ENCODE assay signal across 16 cellular contexts in genomic region chr20:49247169-49247734, GRCh38. TPM values are rescaled to one million over a fixed set of nuclear protein-coding genes. Genes with fewer than 3 reads are reported as not detected.
DNase-seq lines count a peak whose midpoint lies in the region; ATAC-seq, FAIRE-seq and TF ChIP-seq lines count a peak whose summit lies in the region.
"Had no signal": no experiment of that assay in that cellular context is flagged by ENCODE, and none has a peak within 500 bp of the region (broad histone marks: within the 10 kb centered on the region; RNA-seq: fewer than 3 reads in every experiment).

No MANE protein-coding gene starts in this region.

- H3K4me3 ChIP-seq in left ventricle myocardium inferior = no peak overlapping the region
- H3K4me3 ChIP-seq in heart left ventricle = no peak overlapping the region
- H3K4me3 ChIP-seq in endothelial cell of umbilical vein (replicated peaks in 1 of 3; ENCODE audit: insufficient read depth in 1 of 3, low read depth in 1 of 3, low read length in 3 of 3) = no peak overlapping the region
- H3K4me3 ChIP-seq in osteoblast (ENCODE audit: insufficient read depth, low read length) = no peak overlapping the region
- H3K4me3 ChIP-seq: cardiac muscle cell, heart right ventricle had no signal

- H3K9me1 ChIP-seq in endothelial cell of umbilical vein (replicated peaks; ENCODE audit: control insufficient read depth, extremely low read depth, insufficient read depth, low read length) = no peaks in the 10 kb centered on the region

- no TSS peak for BruUV-seq in endothelial cell of umbilical vein (replicated peaks; lab: Mats Ljungman, UMichigan)

- no peaks in the 10 kb centered on the region for H3K27me3 Mint-ChIP-seq in T-cell
- H3K27me3 Mint-ChIP-seq: IgD-negative memory B cell had no signal

- H3K27me3 ChIP-seq in left ventricle myocardium inferior (ENCODE audit: low read depth) = no peaks in the 10 kb centered on the region
- H3K27me3 ChIP-seq in heart left ventricle = no peaks in the 10 kb centered on the region
- no peaks in the 10 kb centered on the region for H3K27me3 ChIP-seq in endothelial cell of umbilical vein (ENCODE audit: control insufficient read depth in 2 of 2, insufficient read depth in 2 of 2, low read length in 2 of 2)
- H3K27me3 ChIP-seq in osteoblast (ENCODE audit: insufficient read depth, low read length) = no peaks in the 10 kb centered on the region
- H3K27me3 ChIP-seq: cardiac muscle cell, heart right ventricle had no signal

- no peaks in the 10 kb centered on the region for H4K20me1 ChIP-seq in endothelial cell of umbilical vein (replicated peaks; ENCODE audit: control insufficient read depth, extremely low read depth, insufficient read depth, low read length)
- H4K20me1 ChIP-seq in osteoblast (ENCODE audit: insufficient read depth, low read length) = peaks cover 10% of the 10 kb centered on the region

- POLR2A ChIA-PET in T-cell (lab: Charles Lee) = interaction anchor here (0.6 kb wide), 2 partner anchors 24 to 38 kb away, joined by 5 to 9 read pairs; no protein-coding TSS in a partner anchor
- POLR2A ChIA-PET in endothelial cell of umbilical vein (lab: Charles Lee) = no interaction called here

- dilution Hi-C loops in endothelial cell of umbilical vein (cut with MboI; ENCODE audit: extremely low pct_ligation_motif_present, low sequenced_read_pairs) = no loop called here

- no peaks in the 10 kb centered on the region for H3K79me2 ChIP-seq in endothelial cell of umbilical vein (ENCODE audit: control insufficient read depth, insufficient read depth, low read length)
- no peaks in the 10 kb centered on the region for H3K79me2 ChIP-seq in osteoblast (ENCODE audit: insufficient read depth, low read length)

- H3K4me3 Mint-ChIP-seq in T-cell = no peak overlapping the region
- H3K4me3 Mint-ChIP-seq: IgD-negative memory B cell had no signal

- H3K36me3 ChIP-seq in left ventricle myocardium inferior = peaks cover 99% of the 10 kb centered on the region
- H3K36me3 ChIP-seq in heart left ventricle = peaks cover 2 to 100% (median 97%) of the 10 kb centered on the region in 9 donors
- H3K36me3 ChIP-seq in endothelial cell of umbilical vein (ENCODE audit: control insufficient read depth in 2 of 2, extremely low read depth in 1 of 2, insufficient read depth in 2 of 2, low read length in 2 of 2) = peaks cover 27 to 39% of the 10 kb centered on the region in 2 experiments
- H3K36me3 ChIP-seq in osteoblast (ENCODE audit: insufficient read depth, low read length) = peaks cover 84% of the 10 kb centered on the region

- H3K4me1 ChIP-seq in left ventricle myocardium inferior = peaks cover 35% of the 10 kb centered on the region
- H3K4me1 ChIP-seq in heart left ventricle = peaks cover 0 to 27% (median 16%) of the 10 kb centered on the region in 12 donors
- peaks cover 26% of the 10 kb centered on the region for H3K4me1 ChIP-seq in endothelial cell of umbilical vein (ENCODE audit: control insufficient read depth, extremely low read depth, insufficient read depth, low read length)
- no peaks in the 10 kb centered on the region for H3K4me1 ChIP-seq in osteoblast (ENCODE audit: insufficient read depth, low read length)

- H3K9ac ChIP-seq in endothelial cell of umbilical vein (replicated peaks; ENCODE audit: extremely low read depth, insufficient read depth, low read length) = no peak overlapping the region

- intact Hi-C loops in left ventricle myocardium inferior (cut with micrococcal nuclease) (no loop called here), heart left ventricle (cut with DNase I) (no loop called here), endothelial cell of umbilical vein (cut with micrococcal nuclease) (no loop called here)

- H3K4me2 ChIP-seq in endothelial cell of umbilical vein (ENCODE audit: insufficient read depth, low read length) (peak overlapping the region; percentile 19), osteoblast (ENCODE audit: insufficient read depth, low read length) (no peak overlapping the region)

- H3K27ac ChIP-seq in left ventricle myocardium inferior (replicated peaks) (peak overlapping the region; percentile 33), heart left ventricle (no peak overlapping the region), endothelial cell of umbilical vein (ENCODE audit: insufficient read depth, low read depth, low read length) (peak overlapping the region; percentile 53), temporal lobe (ENCODE audit: low read depth, low read length) (peak overlapping the region; percentile 86), osteoblast (ENCODE audit: low read depth, low read length) (no peak overlapping the region)
- H3K27ac ChIP-seq: cardiac muscle cell had no signal

- TF ChIP-seq CTCF in left ventricle myocardium inferior (IDR thresholded peaks at IDR 0.05; ENCODE audit: borderline replicate concordance) = no peak
- no peak for TF ChIP-seq CTCF in heart left ventricle (IDR thresholded peaks at IDR 0.05)
- no peak for TF ChIP-seq CTCF in endothelial cell of umbilical vein (IDR thresholded peaks at IDR 0.05; ENCODE audit: extremely low read depth in 1 of 2, insufficient read depth in 1 of 2, low read depth in 1 of 2, low read length in 2 of 2)
- no peak for TF ChIP-seq CTCF in osteoblast (IDR thresholded peaks at IDR 0.05; ENCODE audit: extremely low read depth, low read depth, low read length)

- ATAC-seq in heart left ventricle = no peak
- ATAC-seq in T-cell (replicated peaks in 1 of 4) = no peak
- ATAC-seq in HG02970 (IDR thresholded peaks at IDR 0.05; ENCODE audit: low FRiP score, unreplicated experiment) = no peak

- no peaks in the 10 kb centered on the region for H3K9me3 Mint-ChIP-seq in T-cell
- H3K9me3 Mint-ChIP-seq: IgD-negative memory B cell had no signal

- H2AFZ ChIP-seq in endothelial cell of umbilical vein (ENCODE audit: low read depth, low read length) (no peak overlapping the region), osteoblast (ENCODE audit: low read length) (no peak overlapping the region)

- TF ChIP-seq POLR2A in heart left ventricle (IDR thresholded peaks at IDR 0.05) (no peak), endothelial cell of umbilical vein (IDR thresholded peaks at IDR 0.05; ENCODE audit: low read depth, low read length) (peak; percentile 7)

- H3K36me3 Mint-ChIP-seq in T-cell = peaks cover 44% of the 10 kb centered on the region
- H3K36me3 Mint-ChIP-seq: IgD-negative memory B cell had no signal

- CTCF ChIA-PET in T-cell (lab: Charles Lee) (no interaction called here), endothelial cell of umbilical vein (lab: Charles Lee) (interaction anchor here (0.9 to 6.4 kb wide), 10 partner anchors 10 to 75 kb away, joined by 3 to 121 read pairs (median 13); partner anchors contain the start of gene ZNFX1)

- FAIRE-seq in endothelial cell of umbilical vein (lab: Jason Lieb, UNC) = no peak

- H3K9me3 ChIP-seq in left ventricle myocardium inferior (replicated peaks) (no peaks in the 10 kb centered on the region), heart left ventricle (no peaks in the 10 kb centered on the region), endothelial cell of umbilical vein (replicated peaks; ENCODE audit: control insufficient read depth, insufficient read depth, low read length) (no peaks in the 10 kb centered on the region), osteoblast (ENCODE audit: low read depth, low read length) (no peaks in the 10 kb centered on the region)
- H3K9me3 ChIP-seq: heart right ventricle had no signal

- 87 to 91% (median 88%) methylated on average over 8 of the region's 8 CpGs for WGBS in heart left ventricle, 4 donors

- peak overlapping the region; percentile 24 to 70 for H3K27ac Mint-ChIP-seq in T-cell

- H3K4me1 Mint-ChIP-seq in T-cell = peaks cover 0 to 11% (median 0%) of the 10 kb centered on the region in 3 donors

- DNase-seq in left ventricle myocardium inferior = no peak
- no peak for DNase-seq in heart left ventricle
- no peak for DNase-seq in T-cell
- no peak for DNase-seq in endothelial cell of umbilical vein (ENCODE audit: low read depth, low spot score)
- no peak for DNase-seq in osteoblast (ENCODE audit: insufficient read length, low spot score, missing footprints)
- DNase-seq in hepatic stellate cell (ENCODE audit: low spot score) = no peak
- DNase-seq: activated CD8-positive, alpha-beta memory T cell treated with anti-CD3 and anti-CD28 coated beads for 24 hours; activated gamma-delta T cell treated with Interleukin-2 at 50 U/mL for 16 hours; effector memory CD4-positive, alpha-beta T cell; heart right ventricle; islet precursor cell; NCI-H187 had no signal

RNA-seq across cellular contexts. Expression of gene DDX27, which starts 28.0 kb away (rescaled TPM):
- total RNA-seq in left ventricle myocardium inferior (14.6 TPM), heart left ventricle (10 to 100 TPM; 12.0 to 18.3 (median 13.4) TPM), T-cell (10 to 100 TPM; 57.7 to 92.3 (median 59.2) TPM), endothelial cell of umbilical vein (25.7 and 26.1 TPM in 2 replicates), temporal lobe (15.7 TPM), osteoblast (33.6 and 34.0 TPM in 2 replicates)
- polyA plus RNA-seq in heart left ventricle (10 to 100 TPM; 13.9 to 34.2 TPM), endothelial cell of umbilical vein (23.1 and 24.0 TPM in 2 replicates)
- polyA plus RNA-seq in endothelial cell of umbilical vein (2011; cell fraction: cytosol; rRNA removed) = 22.6 and 22.7 TPM in 2 replicates
- 36.9 and 40.1 TPM in 2 replicates for polyA plus RNA-seq in endothelial cell of umbilical vein (2011; cell fraction: nucleus; rRNA removed)
- polyA plus RNA-seq in endothelial cell of umbilical vein (2012) = 24.5 and 27.6 TPM in 2 replicates
- polyA minus RNA-seq in endothelial cell of umbilical vein = 17.7 and 21.1 TPM in 2 replicates
- 36.2 TPM for polyA minus RNA-seq in endothelial cell of umbilical vein (2011; cell fraction: cytosol; rRNA and poly(A)+ RNA removed)
- polyA minus RNA-seq in endothelial cell of umbilical vein (2011; cell fraction: nucleus; rRNA and poly(A)+ RNA removed) = 18.0 and 20.7 TPM in 2 replicates

RNA-seq across cellular contexts. Expression of gene ZNFX1, which starts 30.6 kb away (rescaled TPM):
- 22.2 TPM for total RNA-seq in left ventricle myocardium inferior
- total RNA-seq in heart left ventricle = 10 to 100 TPM; 18.2 to 55.8 (median 26.8) TPM
- polyA plus RNA-seq in heart left ventricle = 10 to 100 TPM in 1 of 2 donors, 1 to 10 TPM in 1; 6.4 to 16.2 TPM
- total RNA-seq in T-cell = 10 to 100 TPM; 53.8 to 72.2 (median 64.7) TPM
- total RNA-seq in endothelial cell of umbilical vein = 26.5 and 27.9 TPM in 2 replicates
- 6.8 and 8.3 TPM in 2 replicates for polyA plus RNA-seq in endothelial cell of umbilical vein
- 7.8 and 8.6 TPM in 2 replicates for polyA plus RNA-seq in endothelial cell of umbilical vein (2011; cell fraction: cytosol; rRNA removed)
- polyA plus RNA-seq in endothelial cell of umbilical vein (2011; cell fraction: nucleus; rRNA removed) = 10.1 and 13.9 TPM in 2 replicates
- polyA plus RNA-seq in endothelial cell of umbilical vein (2012) = 24.5 and 24.7 TPM in 2 replicates
- 24.3 and 29.8 TPM in 2 replicates for polyA minus RNA-seq in endothelial cell of umbilical vein
- polyA minus RNA-seq in endothelial cell of umbilical vein (2011; cell fraction: cytosol; rRNA and poly(A)+ RNA removed) = 13.3 TPM
- polyA minus RNA-seq in endothelial cell of umbilical vein (2011; cell fraction: nucleus; rRNA and poly(A)+ RNA removed) = 12.7 and 22.2 TPM in 2 replicates
- total RNA-seq in temporal lobe = 12.5 TPM
- total RNA-seq in osteoblast = 56.6 and 61.5 TPM in 2 replicates

RNA-seq across cellular contexts. Expression of gene STAU1, which starts 59.1 kb away (rescaled TPM):
- 63.4 TPM for total RNA-seq in left ventricle myocardium inferior
- total RNA-seq in heart left ventricle = 10 to 100 TPM; 56.7 to 95.4 (median 73.6) TPM
- polyA plus RNA-seq in heart left ventricle = 10 to 100 TPM; 23.2 to 43.9 TPM
- total RNA-seq in T-cell = 10 to 100 TPM; 39.3 to 52.8 (median 43.6) TPM
- total RNA-seq in endothelial cell of umbilical vein = 98.1 and 103 TPM in 2 replicates
- 40.9 and 53.1 TPM in 2 replicates for polyA plus RNA-seq in endothelial cell of umbilical vein
- 68.8 and 70.2 TPM in 2 replicates for polyA plus RNA-seq in endothelial cell of umbilical vein (2011; cell fraction: cytosol; rRNA removed)
- 45.4 and 49.6 TPM in 2 replicates for polyA plus RNA-seq in endothelial cell of umbilical vein (2011; cell fraction: nucleus; rRNA removed)
- 94.8 and 98.0 TPM in 2 replicates for polyA plus RNA-seq in endothelial cell of umbilical vein (2012)
- 55.8 and 57.2 TPM in 2 replicates for polyA minus RNA-seq in endothelial cell of umbilical vein
- polyA minus RNA-seq in endothelial cell of umbilical vein (2011; cell fraction: cytosol; rRNA and poly(A)+ RNA removed) = 38.0 TPM
- 22.6 and 23.6 TPM in 2 replicates for polyA minus RNA-seq in endothelial cell of umbilical vein (2011; cell fraction: nucleus; rRNA and poly(A)+ RNA removed)
- total RNA-seq in temporal lobe = 51.9 TPM
- total RNA-seq in osteoblast = 64.8 and 68.7 TPM in 2 replicates

Comparison
In these comparisons a context has a peak if more than half of its experiments do, and no peak if none do; other contexts are left out.
1. H3K27ac ChIP-seq: peak in left ventricle myocardium inferior (single experiment), endothelial cell of umbilical vein (single experiment) and temporal lobe (single experiment); none in heart left ventricle (0 of 12) and osteoblast (single experiment).